9 cellular contexts compared by ENCODE assay signal in genomic region chr10:68871105-68871711, GRCh38. TPM values are rescaled to one million over a fixed set of nuclear protein-coding genes. Genes with fewer than 3 reads are reported as not detected.
A peak's percentile ranks its signal among the peaks of the same experiment; 100 is the strongest.
DNase-seq lines count a peak whose midpoint lies in the region; ATAC-seq and TF ChIP-seq lines count a peak whose summit lies in the region.
"Had no signal": no experiment of that assay in that cellular context is flagged by ENCODE, and none has a peak within 500 bp of the region (broad histone marks: within the 10 kb centered on the region; RNA-seq: fewer than 3 reads in every experiment).

No MANE protein-coding gene starts in this region.

- H3K27me3 ChIP-seq in SK-N-SH (ENCODE audit: insufficient read depth) (no peaks in the 10 kb centered on the region), subcutaneous abdominal adipose tissue (ENCODE audit: control insufficient read depth in 5 of 5, insufficient read depth in 4 of 5, low read length in 5 of 5) (no peaks in the 10 kb centered on the region)

- H3K27ac Mint-ChIP-seq in stimulated activated memory B cell treated with anti-CD40 and anti-IgM and Interleukin-4, amounts not matched to agents 10 μg/mL and 1 μg/mL and 100 μg/mL, for 72 hours = no peak overlapping the region

- H4K20me1 ChIP-seq in SK-N-SH (ENCODE audit: insufficient read depth) = no peaks in the 10 kb centered on the region

- POLR2A ChIA-PET in SK-N-SH (lab: Yijun Ruan, JAX) = no interaction called here

- peaks cover 7% of the 10 kb centered on the region for H3K36me3 Mint-ChIP-seq in stimulated activated memory B cell treated with anti-CD40 and anti-IgM and Interleukin-4, amounts not matched to agents 10 μg/mL and 1 μg/mL and 100 μg/mL, for 72 hours

- TF ChIP-seq RAD21 in SK-N-SH (IDR thresholded peaks at IDR 0.05; ENCODE audit: low read length) = no peak

- TF ChIP-seq CTCF in SK-N-SH (IDR thresholded peaks at IDR 0.05) = no peak

- peak overlapping the region; percentile 75 to 83 for H3K27ac ChIP-seq in SK-N-SH (ENCODE audit: low read depth in 2 of 2, low read length in 1 of 2)
- H3K27ac ChIP-seq in subcutaneous abdominal adipose tissue (ENCODE audit: low read depth, low read length) = peak overlapping the region; percentile 98

- no peaks in the 10 kb centered on the region for H3K9me2 ChIP-seq in SK-N-SH

- H3K4me3 ChIP-seq in SK-N-SH (ENCODE audit: low read depth in 2 of 2, low read length in 1 of 2) (peak overlapping the region in 1 of 2 experiments; percentile 10; a peak in 1 of 4 replicates), subcutaneous abdominal adipose tissue (ENCODE audit: low read depth in 1 of 5, low read length in 5 of 5) (no peak overlapping the region)

- DNase-seq in NCI-H2107 treated with DMSO at 0.1 percent for 48 hours (lab: John Stamatoyannopoulos, UW; ENCODE audit: unreplicated experiment) = peak; percentile 14
- no peak for DNase-seq in NCI-H2107 (lab: John Stamatoyannopoulos, UW)
- DNase-seq in SK-N-SH = no peak
- no peak for DNase-seq in left ventricle myocardium superior
- DNase-seq in HT-29 (ENCODE audit: low spot score) = no peak

- TF ChIP-seq EP300 in SK-N-SH (IDR thresholded peaks at IDR 0.05; ENCODE audit: borderline replicate concordance in 1 of 2, low read depth in 1 of 2, low read length in 1 of 2) = peak in 1 of 2 experiments; percentile 5; a peak in 1 of 4 replicates

- no peaks in the 10 kb centered on the region for H3K27me3 Mint-ChIP-seq in stimulated activated memory B cell treated with anti-CD40 and anti-IgM and Interleukin-4, amounts not matched to agents 10 μg/mL and 1 μg/mL and 100 μg/mL, for 72 hours

- peak overlapping the region; percentile 61 for H2AFZ ChIP-seq in SK-N-SH (ENCODE audit: low read depth)

- no peaks in the 10 kb centered on the region for H3K79me2 ChIP-seq in SK-N-SH (ENCODE audit: insufficient read depth)

- H3K4me3 Mint-ChIP-seq in stimulated activated memory B cell treated with anti-CD40 and anti-IgM and Interleukin-4, amounts not matched to agents 10 μg/mL and 1 μg/mL and 100 μg/mL, for 72 hours = no peak overlapping the region

- H3K36me3 ChIP-seq in SK-N-SH (replicated peaks in 1 of 2; ENCODE audit: control insufficient read depth in 1 of 2, insufficient read depth in 2 of 2, low read length in 1 of 2) = no peaks in the 10 kb centered on the region
- H3K36me3 ChIP-seq in subcutaneous abdominal adipose tissue (ENCODE audit: control insufficient read depth in 5 of 5, insufficient read depth in 5 of 5, low read length in 5 of 5) = no peaks in the 10 kb centered on the region

- CTCF ChIA-PET in SK-N-SH (lab: Yijun Ruan, JAX) = interaction anchor here (0.7 to 1.5 kb wide), 2 partner anchors 21 to 43 kb away, joined by 3 read pairs; partner anchors contain the start of gene STOX1

- H3K4me1 ChIP-seq in SK-N-SH (ENCODE audit: control insufficient read depth in 1 of 2, insufficient read depth in 2 of 2, low read depth in 1 of 2, low read length in 1 of 2) = peaks cover 16 to 26% of the 10 kb centered on the region in 2 experiments; a peak in 3 of 4 replicates
- peaks cover 2 to 32% (median 23%) of the 10 kb centered on the region in 5 donors for H3K4me1 ChIP-seq in subcutaneous abdominal adipose tissue (ENCODE audit: control insufficient read depth in 5 of 5, insufficient read depth in 5 of 5, low read length in 5 of 5)

- H3K4me1 Mint-ChIP-seq in stimulated activated memory B cell treated with anti-CD40 and anti-IgM and Interleukin-4, amounts not matched to agents 10 μg/mL and 1 μg/mL and 100 μg/mL, for 72 hours = no peaks in the 10 kb centered on the region

- H3K9me3 ChIP-seq in SK-N-SH (no peaks in the 10 kb centered on the region), subcutaneous abdominal adipose tissue (ENCODE audit: control insufficient read depth in 5 of 5, low read length in 5 of 5) (peaks cover 0 to 6% (median 0%) of the 10 kb centered on the region in 5 donors)

- intact Hi-C loops in left ventricle myocardium superior (cut with micrococcal nuclease) = no loop called here

- peaks cover 3% of the 10 kb centered on the region for H3K9me3 Mint-ChIP-seq in stimulated activated memory B cell treated with anti-CD40 and anti-IgM and Interleukin-4, amounts not matched to agents 10 μg/mL and 1 μg/mL and 100 μg/mL, for 72 hours

- 9% methylated on average over 4 of the region's 6 CpGs for WGBS in SK-N-SH (ENCODE audit: low lambda C conversion rate)

- H3K4me2 ChIP-seq in SK-N-SH = peak overlapping the region; percentile 46; the same call in 1 of the 2 replicates

- ATAC-seq in left ventricle myocardium superior = peak; percentile 62
- ATAC-seq in GM18870 (IDR thresholded peaks at IDR 0.05; ENCODE audit: unreplicated experiment) = no peak
- ATAC-seq in stimulated activated memory B cell treated with anti-CD40 and anti-IgM and Interleukin-4, amounts not matched to agents 10 μg/mL and 1 μg/mL and 100 μg/mL, for 72 hours = no peak

- H3F3A ChIP-seq in SK-N-SH (replicated peaks; ENCODE audit: insufficient read depth) = peaks cover 14% of the 10 kb centered on the region

- peak overlapping the region; percentile 10; the same call in 1 of the 2 replicates for H3K9ac ChIP-seq in SK-N-SH
- peak overlapping the region in 3 of 5 donors; percentile 5 to 55 (median 28) for H3K9ac ChIP-seq in subcutaneous abdominal adipose tissue (ENCODE audit: low read length in 5 of 5)

TF ChIP-seq in SK-N-SH, 30 proteins besides CTCF, POLR2A, EP300 and RAD21:
- TF ChIP-seq MEF2A (IDR thresholded peaks at IDR 0.05; ENCODE audit: borderline replicate concordance, low read depth) (peak; percentile 76; the same call in 1 of the 2 replicates), TAF1 (IDR thresholded peaks at IDR 0.05; ENCODE audit: borderline replicate concordance, low read depth, low read length) (no peak)

RNA-seq across cellular contexts. Expression of gene DDX50, which starts 29.9 kb away (rescaled TPM):
- polyA plus RNA-seq in SK-N-SH (2012; rRNA removed) = 33.5 and 40.7 TPM in 2 replicates
- 49.8 and 54.0 TPM in 2 replicates for polyA plus RNA-seq in SK-N-SH (2012; cell fraction: cytosol; rRNA removed)
- 19.2 and 28.8 TPM in 2 replicates for polyA plus RNA-seq in SK-N-SH (2012; cell fraction: nucleus; rRNA removed)
- total RNA-seq in left ventricle myocardium superior = 20.4 TPM
- total RNA-seq in HT-29 (2014; rRNA removed; shearing (Covaris generic)) = 11.5 and 13.1 TPM in 2 replicates

RNA-seq across cellular contexts. Expression of gene STOX1, which starts 43.9 kb away (rescaled TPM):
- polyA plus RNA-seq in SK-N-SH (2012; rRNA removed) = 0.13 and 0.21 TPM in 2 replicates
- polyA plus RNA-seq in SK-N-SH (2012; cell fraction: cytosol; rRNA removed) = 0.30 TPM in 2 replicates
- polyA plus RNA-seq in SK-N-SH (2012; cell fraction: nucleus; rRNA removed) = 0.13 and 0.23 TPM in 2 replicates
- 0.15 TPM for total RNA-seq in left ventricle myocardium superior
- 0.69 and 2.5 TPM in 2 replicates for total RNA-seq in HT-29 (2014; rRNA removed; shearing (Covaris generic))
- total RNA-seq: glomerular endothelial cell had no signal
